ENCODE assay signal across 11 cellular contexts in genomic region chr5:38257236-38258036, GRCh38. TPM values are rescaled to one million over a fixed set of nuclear protein-coding genes. Genes with fewer than 3 reads are reported as not detected.
DNase-seq lines count a peak whose midpoint lies in the region; ATAC-seq and TF ChIP-seq lines count a peak whose summit lies in the region.
"Had no signal": no experiment of that assay in that cellular context is flagged by ENCODE, and none has a peak within 500 bp of the region (broad histone marks: within the 10 kb centered on the region; RNA-seq: fewer than 3 reads in every experiment).

No MANE protein-coding gene starts in this region.

- peaks cover 5% of the 10 kb centered on the region for H3K36me3 Mint-ChIP-seq in activated T-helper 17 cell treated with anti-CD3 and anti-CD28 coated beads, Interleukin-2, amount 50 U/mL, for 72 hours (ENCODE audit: low read depth)
- H3K36me3 Mint-ChIP-seq: activated CD4-positive, alpha-beta memory T cell treated with anti-CD3 and anti-CD28 coated beads for 36 hours had no signal

- H3K4me1 ChIP-seq in rectal smooth muscle tissue (ENCODE audit: control insufficient read depth, insufficient read depth, low read length): no peaks in the 10 kb centered on the region

- H3K4me3 ChIP-seq in astrocyte of the cerebellum (ENCODE audit: low read depth, low read length) (peak overlapping the region; percentile 47), iPS-18c (ENCODE audit: insufficient read depth, low read depth, low read length) (peak overlapping the region; percentile 62), rectal smooth muscle tissue (ENCODE audit: low read length) (peak overlapping the region; percentile 50)

- no peak overlapping the region for H3K9ac ChIP-seq in rectal smooth muscle tissue (ENCODE audit: low read length)
- H3K9ac ChIP-seq: BLaER1 treated with 17β-estradiol and CSF1 and Interleukin-3, amounts not matched to agents 10 nM and 100 nM had no signal

- in situ Hi-C loops in GM13976 (cut with MboI; ENCODE audit: low sequenced_read_pairs, unreplicated experiment): no loop called here
- in situ Hi-C loops in astrocyte of the cerebellum (cut with HindIII; ENCODE audit: low sequenced_read_pairs): loop anchor here (25.0 kb wide), 1 partner anchor 555 kb away; no protein-coding TSS in a partner anchor

- H3K36me3 ChIP-seq in rectal smooth muscle tissue (ENCODE audit: control insufficient read depth, insufficient read depth, low read length): no peaks in the 10 kb centered on the region
- H3K36me3 ChIP-seq: BLaER1 treated with 17β-estradiol and CSF1 and Interleukin-3, amounts not matched to agents 10 nM and 100 nM had no signal

- no peak overlapping the region for H3K27ac ChIP-seq in rectal smooth muscle tissue (ENCODE audit: low read depth, low read length)
- H3K27ac ChIP-seq: BLaER1 treated with 17β-estradiol and CSF1 and Interleukin-3, amounts not matched to agents 10 nM and 100 nM had no signal

- H3K9me3 Mint-ChIP-seq in activated T-helper 17 cell treated with anti-CD3 and anti-CD28 coated beads, Interleukin-2, amount 50 U/mL, for 72 hours: no peaks in the 10 kb centered on the region

- DNase-seq in GM13976 (ENCODE audit: low spot score): peak; percentile 20
- DNase-seq in astrocyte of the cerebellum (ENCODE audit: low read depth): no peak
- DNase-seq in epidermal melanocyte (ENCODE audit: insufficient read length, low spot score): no peak
- no peak for DNase-seq in activated effector memory CD4-positive, alpha-beta T cell treated with Interleukin-2 at 50 U/mL for 16 hours
- DNase-seq in AG08395 (ENCODE audit: low spot score): no peak
- DNase-seq: NCI-H510A treated with DMSO at 0.1 percent for 48 hours had no signal

- H3K27ac Mint-ChIP-seq in activated T-helper 17 cell treated with anti-CD3 and anti-CD28 coated beads, Interleukin-2, amount 50 U/mL, for 72 hours: no peak overlapping the region
- H3K27ac Mint-ChIP-seq: activated CD4-positive, alpha-beta memory T cell treated with anti-CD3 and anti-CD28 coated beads for 36 hours had no signal

- no peaks in the 10 kb centered on the region for H3K9me3 ChIP-seq in iPS-18c (ENCODE audit: control insufficient read depth, insufficient read depth, low read length)

- no peaks in the 10 kb centered on the region for H3K4me1 Mint-ChIP-seq in activated T-helper 17 cell treated with anti-CD3 and anti-CD28 coated beads, Interleukin-2, amount 50 U/mL, for 72 hours

- no peak for ATAC-seq in activated T-helper 17 cell treated with anti-CD3 and anti-CD28 coated beads, Interleukin-2, amount 50 U/mL, for 72 hours (replicated peaks)

- H3K27me3 ChIP-seq in rectal smooth muscle tissue (ENCODE audit: control insufficient read depth, insufficient read depth, low read length): peaks cover 4% of the 10 kb centered on the region

- peaks cover 66% of the 10 kb centered on the region for H3K27me3 Mint-ChIP-seq in activated T-helper 17 cell treated with anti-CD3 and anti-CD28 coated beads, Interleukin-2, amount 50 U/mL, for 72 hours

- no peak for TF ChIP-seq CTCF in GM13976 (IDR thresholded peaks at IDR 0.05; ENCODE audit: borderline replicate concordance, control extremely low read depth, extremely low read depth, insufficient read depth, missing control alignments)
- TF ChIP-seq CTCF in astrocyte of the cerebellum (IDR thresholded peaks at IDR 0.05; ENCODE audit: low read depth, low read length, missing control alignments): no peak

- no peak overlapping the region for H3K4me3 Mint-ChIP-seq in activated T-helper 17 cell treated with anti-CD3 and anti-CD28 coated beads, Interleukin-2, amount 50 U/mL, for 72 hours
- H3K4me3 Mint-ChIP-seq: activated CD4-positive, alpha-beta memory T cell treated with anti-CD3 and anti-CD28 coated beads for 36 hours had no signal

RNA-seq across cellular contexts. Expression of gene EGFLAM, which starts 0.9 kb away (rescaled TPM):
- total RNA-seq in activated T-helper 17 cell treated with anti-CD3 and anti-CD28 coated beads, Interleukin-2, amount 50 U/mL, for 72 hours: not detected
- total RNA-seq: activated CD4-positive, alpha-beta memory T cell treated with anti-CD3 and anti-CD28 coated beads for 36 hours had no signal
